ENCODE assay signal across 26 cellular contexts in genomic region chr7:16113058-16113457, GRCh38.
DNase-seq lines count a peak whose midpoint lies in the region; ATAC-seq, FAIRE-seq and TF ChIP-seq lines count a peak whose summit lies in the region.
"Had no signal": no experiment of that assay in that cellular context is flagged by ENCODE, and none has a peak within 500 bp of the region (broad histone marks: within the 10 kb centered on the region; RNA-seq: fewer than 3 reads in every experiment).

No MANE protein-coding gene starts in this region.

- H3K27me3 Mint-ChIP-seq in stimulated activated naive CD8-positive, alpha-beta T cell treated with anti-CD3 and anti-CD28 coated beads, Interleukin-15, amount 100 ng/mL, for 72 hours = no peaks in the 10 kb centered on the region
- H3K27me3 Mint-ChIP-seq: CD4-positive, alpha-beta T cell had no signal

- H3K27me3 ChIP-seq in SK-N-SH (ENCODE audit: insufficient read depth) (no peaks in the 10 kb centered on the region), small intestine (ENCODE audit: control insufficient read depth in 2 of 2, insufficient read depth in 2 of 2, low read length in 2 of 2) (no peaks in the 10 kb centered on the region), psoas muscle (ENCODE audit: insufficient read depth in 3 of 3, low read length in 2 of 3) (no peaks in the 10 kb centered on the region)
- H3K27me3 ChIP-seq: BE2C; BLaER1 treated with 17β-estradiol and CSF1 and Interleukin-3, amounts not matched to agents 10 nM and 100 nM had no signal

- H3K79me2 ChIP-seq in SK-N-SH (ENCODE audit: insufficient read depth) = no peaks in the 10 kb centered on the region

- H2AFZ ChIP-seq in SK-N-SH (ENCODE audit: low read depth) = no peak overlapping the region
- H2AFZ ChIP-seq: GM23248 had no signal

- no peak for TF ChIP-seq EP300 in SK-N-SH (IDR thresholded peaks at IDR 0.05; ENCODE audit: borderline replicate concordance in 1 of 2, low read depth in 1 of 2, low read length in 1 of 2)

- TF ChIP-seq CTCF in SK-N-SH (IDR thresholded peaks at IDR 0.05) (no peak), psoas muscle (IDR thresholded peaks at IDR 0.05) (no peak)

- H3F3A ChIP-seq in SK-N-SH (replicated peaks; ENCODE audit: insufficient read depth) = no peaks in the 10 kb centered on the region

- H3K4me1 ChIP-seq in SK-N-SH (ENCODE audit: control insufficient read depth in 1 of 2, insufficient read depth in 2 of 2, low read depth in 1 of 2, low read length in 1 of 2) (no peaks in the 10 kb centered on the region), small intestine (ENCODE audit: control insufficient read depth in 2 of 2, insufficient read depth in 1 of 2, low read depth in 1 of 2, low read length in 1 of 2) (no peaks in the 10 kb centered on the region), psoas muscle (no peaks in the 10 kb centered on the region)
- H3K4me1 ChIP-seq: A549; BE2C; BLaER1 treated with 17β-estradiol and CSF1 and Interleukin-3, amounts not matched to agents 10 nM and 100 nM had no signal

- H3K27ac ChIP-seq in SK-N-SH (ENCODE audit: low read depth in 2 of 2, low read length in 1 of 2) (no peak overlapping the region), small intestine (ENCODE audit: low read depth in 1 of 2, low read length in 1 of 2) (no peak overlapping the region), psoas muscle (no peak overlapping the region)
- H3K27ac ChIP-seq: 22Rv1; A549; BLaER1 treated with 17β-estradiol and CSF1 and Interleukin-3, amounts not matched to agents 10 nM and 100 nM; GM23248 had no signal

- DNase-seq in SK-N-SH = no peak
- no peak for DNase-seq in small intestine
- DNase-seq in psoas muscle = no peak
- no peak for DNase-seq in stimulated activated naive CD8-positive, alpha-beta T cell treated with anti-CD3 and anti-CD28 coated beads, Interleukin-15, amount 100 ng/mL, for 72 hours
- DNase-seq in MV-4-11 (lab: John Stamatoyannopoulos, UW) = no peak
- DNase-seq: ACHN; AML-193; BE2C; CD4-positive, alpha-beta T cell; CD8-positive, alpha-beta memory T cell; DMS 273 treated with DMSO at 0.1 percent for 48 hours; DMS79; EL; GM23248; H7; HCEC 1CT had no signal

- H3K36me3 ChIP-seq in SK-N-SH (replicated peaks in 1 of 2; ENCODE audit: control insufficient read depth in 1 of 2, insufficient read depth in 2 of 2, low read length in 1 of 2) (no peaks in the 10 kb centered on the region), small intestine (ENCODE audit: control insufficient read depth in 2 of 2, insufficient read depth in 2 of 2, low read length in 2 of 2) (no peaks in the 10 kb centered on the region), psoas muscle (ENCODE audit: insufficient read depth in 1 of 2, low read depth in 1 of 2) (no peaks in the 10 kb centered on the region)
- H3K36me3 ChIP-seq: BLaER1 treated with 17β-estradiol and CSF1 and Interleukin-3, amounts not matched to agents 10 nM and 100 nM had no signal

- H3K4me3 Mint-ChIP-seq in stimulated activated naive CD8-positive, alpha-beta T cell treated with anti-CD3 and anti-CD28 coated beads, Interleukin-15, amount 100 ng/mL, for 72 hours = no peak overlapping the region
- H3K4me3 Mint-ChIP-seq: CD14-positive monocyte; CD4-positive, alpha-beta T cell; CD8-positive, alpha-beta memory T cell had no signal

- no peak for TF ChIP-seq RAD21 in SK-N-SH (IDR thresholded peaks at IDR 0.05; ENCODE audit: low read length)

- CTCF ChIA-PET in SK-N-SH (lab: Yijun Ruan, JAX) = interaction anchor here (0.7 to 1.0 kb wide), 2 partner anchors 19 to 245 kb away, joined by 3 read pairs; no protein-coding TSS in a partner anchor

- H3K9ac ChIP-seq in SK-N-SH = no peak overlapping the region
- H3K9ac ChIP-seq: BLaER1 treated with 17β-estradiol and CSF1 and Interleukin-3, amounts not matched to agents 10 nM and 100 nM; GM23248 had no signal

- peaks cover 9 to 22% of the 10 kb centered on the region in 2 donors for H3K9me3 Mint-ChIP-seq in stimulated activated naive CD8-positive, alpha-beta T cell treated with anti-CD3 and anti-CD28 coated beads, Interleukin-15, amount 100 ng/mL, for 72 hours

- H3K4me2 ChIP-seq in SK-N-SH = no peak overlapping the region
- H3K4me2 ChIP-seq: A549; BLaER1 treated with 17β-estradiol and CSF1 and Interleukin-3, amounts not matched to agents 10 nM and 100 nM had no signal

- peaks cover 11% of the 10 kb centered on the region; the same call in 1 of the 2 replicates for H3K9me3 ChIP-seq in SK-N-SH
- no peaks in the 10 kb centered on the region for H3K9me3 ChIP-seq in small intestine (ENCODE audit: control insufficient read depth, low read depth)
- peaks cover 18% of the 10 kb centered on the region for H3K9me3 ChIP-seq in psoas muscle

- intact Hi-C loops in psoas muscle (cut with DNase I) = loop anchor here in 1 of 2 donors (10.0 kb wide), 1 partner anchor 452 kb away; no protein-coding TSS in a partner anchor

- ATAC-seq in SK-N-SH treated with all-trans-retinoic acid at 6 μM for 48 hours (no peak), psoas muscle (no peak)
- no peak for ATAC-seq in stimulated activated naive CD8-positive, alpha-beta T cell treated with anti-CD3 and anti-CD28 coated beads, Interleukin-15, amount 100 ng/mL, for 72 hours
- ATAC-seq: A549 had no signal

- POLR2A ChIA-PET in SK-N-SH (lab: Yijun Ruan, JAX) = no interaction called here

- no peaks in the 10 kb centered on the region for H3K9me2 ChIP-seq in SK-N-SH

- FAIRE-seq in colon (lab: Jason Lieb, UNC) = peak; percentile 18
- FAIRE-seq in small intestine (lab: Jason Lieb, UNC) = peak; percentile 36
- FAIRE-seq: A549, D721Med, GM12892, GM19239, H1 had no signal

- H3K4me1 Mint-ChIP-seq in stimulated activated naive CD8-positive, alpha-beta T cell treated with anti-CD3 and anti-CD28 coated beads, Interleukin-15, amount 100 ng/mL, for 72 hours = no peaks in the 10 kb centered on the region
- H3K4me1 Mint-ChIP-seq: CD14-positive monocyte had no signal

- H3K4me3 ChIP-seq in SK-N-SH (ENCODE audit: low read depth in 2 of 2, low read length in 1 of 2) = no peak overlapping the region
- H3K4me3 ChIP-seq in small intestine (ENCODE audit: low read depth in 1 of 2, low read length in 2 of 2) = no peak overlapping the region
- no peak overlapping the region for H3K4me3 ChIP-seq in psoas muscle
- H3K4me3 ChIP-seq: A549; BLaER1 treated with 17β-estradiol and CSF1 and Interleukin-3, amounts not matched to agents 10 nM and 100 nM; GM23248 had no signal

- H3K27ac Mint-ChIP-seq in stimulated activated naive CD8-positive, alpha-beta T cell treated with anti-CD3 and anti-CD28 coated beads, Interleukin-15, amount 100 ng/mL, for 72 hours = no peak overlapping the region
- H3K27ac Mint-ChIP-seq: CD14-positive monocyte; CD4-positive, alpha-beta T cell; CD8-positive, alpha-beta memory T cell had no signal

- no peaks in the 10 kb centered on the region for H4K20me1 ChIP-seq in SK-N-SH (ENCODE audit: insufficient read depth)
- H4K20me1 ChIP-seq: BLaER1 treated with 17β-estradiol and CSF1 and Interleukin-3, amounts not matched to agents 10 nM and 100 nM had no signal

TF ChIP-seq in SK-N-SH treated with all-trans-retinoic acid at 6 μM for 48 hours, 23 proteins besides CTCF, POLR2A, EP300 and RAD21 (continues in another document):
- TF ChIP-seq, protein P1, sequence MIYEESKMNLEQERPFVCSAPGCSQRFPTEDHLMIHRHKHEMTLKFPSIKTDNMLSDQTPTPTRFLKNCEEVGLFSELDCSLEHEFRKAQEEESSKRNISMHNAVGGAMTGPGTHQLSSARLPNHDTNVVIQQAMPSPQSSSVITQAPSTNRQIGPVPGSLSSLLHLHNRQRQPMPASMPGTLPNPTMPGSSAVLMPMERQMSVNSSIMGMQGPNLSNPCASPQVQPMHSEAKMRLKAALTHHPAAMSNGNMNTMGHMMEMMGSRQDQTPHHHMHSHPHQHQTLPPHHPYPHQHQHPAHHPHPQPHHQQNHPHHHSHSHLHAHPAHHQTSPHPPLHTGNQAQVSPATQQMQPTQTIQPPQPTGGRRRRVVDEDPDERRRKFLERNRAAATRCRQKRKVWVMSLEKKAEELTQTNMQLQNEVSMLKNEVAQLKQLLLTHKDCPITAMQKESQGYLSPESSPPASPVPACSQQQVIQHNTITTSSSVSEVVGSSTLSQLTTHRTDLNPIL (CRISPR knock-in tag; IDR thresholded peaks at IDR 0.05; ENCODE audit: low read depth) = no peak
- TF ChIP-seq ZFP30 (CRISPR knock-in tag; IDR thresholded peaks at IDR 0.05) = peak; percentile 99

TF ChIP-seq in SK-N-SH, 30 proteins besides CTCF, POLR2A, EP300 and RAD21 (continues in another document):
- TF ChIP-seq CHD2 (IDR thresholded peaks at IDR 0.05; ENCODE audit: low read length, partially characterized antibody) = no peak
- TF ChIP-seq SIN3A (IDR thresholded peaks at IDR 0.05; ENCODE audit: borderline replicate concordance, low read depth, low read length) = no peak
- no peak for TF ChIP-seq TAF1 (IDR thresholded peaks at IDR 0.05; ENCODE audit: borderline replicate concordance, low read depth, low read length)
- no peak for TF ChIP-seq MAX (IDR thresholded peaks at IDR 0.05; ENCODE audit: low read depth)
- TF ChIP-seq USF2 (IDR thresholded peaks at IDR 0.05; ENCODE audit: borderline replicate concordance, low read depth, low read length) = no peak
- TF ChIP-seq RXRA (IDR thresholded peaks at IDR 0.05; ENCODE audit: borderline replicate concordance, low read depth) = no peak
- no peak for TF ChIP-seq TEAD4 (IDR thresholded peaks at IDR 0.05; ENCODE audit: borderline replicate concordance, insufficient read depth)
- TF ChIP-seq EZH2phosphoT487 (IDR thresholded peaks at IDR 0.05; ENCODE audit: borderline replicate concordance, low read depth) = no peak
- TF ChIP-seq MEF2A (IDR thresholded peaks at IDR 0.05; ENCODE audit: borderline replicate concordance, low read depth) = no peak
- no peak for TF ChIP-seq PBX3 (IDR thresholded peaks at IDR 0.05)
- no peak for TF ChIP-seq ELF1 (IDR thresholded peaks at IDR 0.05)
